ENCODE assay signal across 9 cellular contexts in the genomic region with DNA sequence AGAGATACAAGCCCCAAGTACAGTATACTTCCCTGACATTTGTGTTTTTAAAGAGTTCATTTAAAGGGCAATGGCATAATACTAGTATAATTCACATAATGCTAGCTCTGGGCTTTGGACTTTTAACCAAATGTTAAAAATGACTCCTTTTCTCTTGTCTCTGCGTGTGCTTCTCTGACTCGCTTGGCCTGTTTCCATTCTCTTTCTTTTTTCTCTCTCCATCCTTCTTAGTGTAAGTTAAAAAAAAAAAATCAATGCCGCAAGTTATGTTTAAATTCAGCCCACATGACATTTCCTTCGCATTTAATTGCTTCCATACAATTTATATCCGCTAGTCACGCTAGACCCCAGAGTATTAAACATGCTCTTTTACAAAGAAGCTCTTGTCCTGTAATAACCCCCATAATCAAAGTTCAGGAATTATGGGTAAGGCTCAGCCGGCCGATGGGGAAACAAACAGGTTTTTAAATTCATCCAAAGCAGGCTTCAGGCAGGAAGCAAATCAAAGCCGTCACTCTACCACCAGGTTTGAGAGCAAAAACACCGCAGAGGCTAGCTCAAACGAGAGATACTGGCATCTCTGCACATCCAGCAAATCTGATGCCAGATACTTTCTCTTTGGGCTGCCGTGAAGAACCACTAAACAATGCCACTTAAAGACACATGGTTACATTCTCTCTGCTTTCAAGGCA. TPM values are rescaled to one million over a fixed set of nuclear protein-coding genes. Genes with fewer than 3 reads are reported as not detected.
DNase-seq lines count a peak whose midpoint lies in the region; ATAC-seq, FAIRE-seq and TF ChIP-seq lines count a peak whose summit lies in the region.
"Had no signal": no experiment of that assay in that cellular context is flagged by ENCODE, and none has a peak within 500 bp of the region (broad histone marks: within the 10 kb centered on the region; RNA-seq: fewer than 3 reads in every experiment).

No MANE protein-coding gene starts in this region.

- TF ChIP-seq EP300 in sigmoid colon (IDR thresholded peaks at IDR 0.05), result no peak

- H3K27ac Mint-ChIP-seq in astrocyte (ENCODE audit: unreplicated experiment), result no peak overlapping the region
- H3K27ac Mint-ChIP-seq in activated T-helper 1 cell treated with anti-CD3 and anti-CD28 coated beads, Interleukin-12 subunit alpha, Interleukin-12 subunit beta, Interleukin-2, Interleukin-4 antibody, amounts not matched to agents 30 ng/mL and 10 ng/mL and 1 ng/mL, durations not matched to agents 14 hours and 24 hours and 36 hours, result no peak overlapping the region

- H3K27me3 Mint-ChIP-seq in astrocyte (ENCODE audit: low read depth, unreplicated experiment), result no peaks in the 10 kb centered on the region
- H3K27me3 Mint-ChIP-seq in activated T-helper 1 cell treated with anti-CD3 and anti-CD28 coated beads, Interleukin-12 subunit alpha, Interleukin-12 subunit beta, Interleukin-2, Interleukin-4 antibody, amounts not matched to agents 30 ng/mL and 10 ng/mL and 1 ng/mL, durations not matched to agents 14 hours and 24 hours and 36 hours (ENCODE audit: insufficient read depth), result peaks cover 24% of the 10 kb centered on the region

- H3K79me2 ChIP-seq in astrocyte (ENCODE audit: insufficient read depth, low read length), result peaks cover 100% of the 10 kb centered on the region

- peaks cover 7% of the 10 kb centered on the region for H3K36me3 ChIP-seq in astrocyte (ENCODE audit: insufficient read depth, low read length)
- H3K36me3 ChIP-seq in right atrium auricular region, result no peaks in the 10 kb centered on the region
- no peaks in the 10 kb centered on the region for H3K36me3 ChIP-seq in sigmoid colon
- H3K36me3 ChIP-seq in H7 (replicated peaks; ENCODE audit: control insufficient read depth, insufficient read depth, low read length), result no peaks in the 10 kb centered on the region; the same call in 1 of the 2 replicates

- H3K27ac ChIP-seq in astrocyte (ENCODE audit: low read depth, low read length) (peak overlapping the region; percentile 50), right atrium auricular region (peak overlapping the region; percentile 32 to 60), sigmoid colon (peak overlapping the region; percentile 61 to 84 (median 70))

- no peak for FAIRE-seq in astrocyte (lab: Jason Lieb, UNC)

- H3K9ac ChIP-seq in astrocyte (ENCODE audit: low read length), result peak overlapping the region; percentile 54

- no peak overlapping the region for H2AFZ ChIP-seq in astrocyte (ENCODE audit: low read depth, low read length)

- no peaks in the 10 kb centered on the region for H3K9me3 ChIP-seq in astrocyte (ENCODE audit: insufficient read depth, low read depth, low read length)
- no peaks in the 10 kb centered on the region for H3K9me3 ChIP-seq in right atrium auricular region
- no peaks in the 10 kb centered on the region for H3K9me3 ChIP-seq in sigmoid colon

- no peaks in the 10 kb centered on the region for H3K9me3 Mint-ChIP-seq in astrocyte (ENCODE audit: unreplicated experiment)
- no peaks in the 10 kb centered on the region for H3K9me3 Mint-ChIP-seq in activated T-helper 1 cell treated with anti-CD3 and anti-CD28 coated beads, Interleukin-12 subunit alpha, Interleukin-12 subunit beta, Interleukin-2, Interleukin-4 antibody, amounts not matched to agents 30 ng/mL and 10 ng/mL and 1 ng/mL, durations not matched to agents 14 hours and 24 hours and 36 hours

- TF ChIP-seq CTCF in astrocyte (IDR thresholded peaks at IDR 0.05; ENCODE audit: insufficient read depth, low read depth, low read length) (no peak), right atrium auricular region (IDR thresholded peaks at IDR 0.05) (no peak), sigmoid colon (IDR thresholded peaks at IDR 0.05) (no peak)

- intact Hi-C loops in sigmoid colon (cut with DNase I), result loop anchor here (5.0 kb wide), 1 partner anchor 71 kb away; no protein-coding TSS in a partner anchor
- intact Hi-C loops in activated T-helper 1 cell treated with anti-CD3 and anti-CD28 coated beads, Interleukin-12 subunit alpha, Interleukin-12 subunit beta, Interleukin-2, Interleukin-4 antibody, amounts not matched to agents 30 ng/mL and 10 ng/mL and 1 ng/mL, durations not matched to agents 14 hours and 24 hours and 36 hours (cut with micrococcal nuclease), result no loop called here

- peak overlapping the region; percentile 31 for H3K4me3 ChIP-seq in astrocyte (ENCODE audit: insufficient read depth, low read depth, low read length)
- peak overlapping the region; percentile 15 to 28 for H3K4me3 ChIP-seq in right atrium auricular region
- H3K4me3 ChIP-seq in sigmoid colon, result peak overlapping the region; percentile 9 to 33 (median 29)
- no peak overlapping the region for H3K4me3 ChIP-seq in H7 (ENCODE audit: insufficient read depth, low read depth, low read length)

- H3K36me3 Mint-ChIP-seq in astrocyte (ENCODE audit: low read depth, unreplicated experiment), result peaks cover 9% of the 10 kb centered on the region
- H3K36me3 Mint-ChIP-seq in activated T-helper 1 cell treated with anti-CD3 and anti-CD28 coated beads, Interleukin-12 subunit alpha, Interleukin-12 subunit beta, Interleukin-2, Interleukin-4 antibody, amounts not matched to agents 30 ng/mL and 10 ng/mL and 1 ng/mL, durations not matched to agents 14 hours and 24 hours and 36 hours (ENCODE audit: low read depth), result peaks cover 2% of the 10 kb centered on the region

- H3K4me3 Mint-ChIP-seq in astrocyte (ENCODE audit: unreplicated experiment), result no peak overlapping the region
- H3K4me3 Mint-ChIP-seq in activated T-helper 1 cell treated with anti-CD3 and anti-CD28 coated beads, Interleukin-12 subunit alpha, Interleukin-12 subunit beta, Interleukin-2, Interleukin-4 antibody, amounts not matched to agents 30 ng/mL and 10 ng/mL and 1 ng/mL, durations not matched to agents 14 hours and 24 hours and 36 hours, result no peak overlapping the region

- 11 to 45% methylated on average over 12 of the region's 12 CpGs for WGBS in sigmoid colon, 2 donors

- no peak for TF ChIP-seq POLR2A in sigmoid colon (IDR thresholded peaks at IDR 0.05)

- H3K4me1 ChIP-seq in astrocyte (ENCODE audit: insufficient read depth, low read length) (peaks cover 11% of the 10 kb centered on the region), right atrium auricular region (peaks cover 0 to 59% of the 10 kb centered on the region in 2 donors), sigmoid colon (peaks cover 0 to 82% (median 71%) of the 10 kb centered on the region in 4 donors)

- peak overlapping the region; percentile 78 for H3K4me2 ChIP-seq in astrocyte (ENCODE audit: low read length)

- ATAC-seq in HG03520 (IDR thresholded peaks at IDR 0.05; ENCODE audit: unreplicated experiment), result no peak

- DNase-seq in ELR (ENCODE audit: low read depth), result peak; percentile 67
- DNase-seq in astrocyte (ENCODE audit: low read depth), result peak; percentile 51
- DNase-seq in right atrium auricular region (ENCODE audit: low spot score), result no peak
- DNase-seq in sigmoid colon, result no peak
- DNase-seq in H7, result no peak
- DNase-seq in activated effector memory CD4-positive, alpha-beta T cell treated with anti-CD3 and anti-CD28 coated beads, Interleukin-2, amount 50 U/mL, for 16 hours, result no peak
- no peak for DNase-seq in activated T-helper 1 cell treated with anti-CD3 and anti-CD28 coated beads, Interleukin-12 subunit alpha, Interleukin-12 subunit beta, Interleukin-2, Interleukin-4 antibody, amounts not matched to agents 30 ng/mL and 10 ng/mL and 1 ng/mL, durations not matched to agents 14 hours and 24 hours and 36 hours (ENCODE audit: low spot score)
- DNase-seq: NCI-H69 had no signal

- peaks cover 28% of the 10 kb centered on the region for H3K4me1 Mint-ChIP-seq in astrocyte (ENCODE audit: low read depth, unreplicated experiment)
- H3K4me1 Mint-ChIP-seq in activated T-helper 1 cell treated with anti-CD3 and anti-CD28 coated beads, Interleukin-12 subunit alpha, Interleukin-12 subunit beta, Interleukin-2, Interleukin-4 antibody, amounts not matched to agents 30 ng/mL and 10 ng/mL and 1 ng/mL, durations not matched to agents 14 hours and 24 hours and 36 hours (ENCODE audit: low read depth), result no peaks in the 10 kb centered on the region

- peaks cover 93% of the 10 kb centered on the region for H4K20me1 ChIP-seq in astrocyte (ENCODE audit: insufficient read depth, low read length)

- H3K27me3 ChIP-seq in astrocyte (ENCODE audit: insufficient read depth, low read length) (no peaks in the 10 kb centered on the region), right atrium auricular region (no peaks in the 10 kb centered on the region), sigmoid colon (no peaks in the 10 kb centered on the region), H7 (ENCODE audit: control insufficient read depth, insufficient read depth, low read length) (no peaks in the 10 kb centered on the region)

RNA-seq across cellular contexts. Expression of a gene that starts 19.3 kb away (rescaled TPM):
- 94.3 and 105 TPM in 2 replicates for total RNA-seq in astrocyte
- total RNA-seq in right atrium auricular region, result 10 to 100 TPM; 53.4 to 73.1 TPM
- 100 to 1,000 TPM; 243 to 340 (median 317) TPM for total RNA-seq in sigmoid colon
- polyA plus RNA-seq in sigmoid colon, result 10 to 100 TPM in 2 of 3 donors, 1 to 10 TPM in 1; 7.9 to 19.2 (median 15.2) TPM
- total RNA-seq in H7 (2014; rRNA removed; shearing (Covaris generic)), result 14.1 and 22.0 TPM in 2 replicates
- total RNA-seq in activated T-helper 1 cell treated with anti-CD3 and anti-CD28 coated beads, Interleukin-12 subunit alpha, Interleukin-12 subunit beta, Interleukin-2, Interleukin-4 antibody, amounts not matched to agents 30 ng/mL and 10 ng/mL and 1 ng/mL, durations not matched to agents 14 hours and 24 hours and 36 hours, result 0.57 and 0.81 TPM in 2 replicates

Comparison
In these comparisons a context has a peak if more than half of its experiments do, and no peak if none do; other contexts are left out.
1. DNase-seq: peak in ELR (single experiment) and astrocyte (single experiment); none in right atrium auricular region (single experiment), sigmoid colon (single experiment), H7 (single experiment), activated effector memory CD4-positive, alpha-beta T cell treated with anti-CD3 and anti-CD28 coated beads, Interleukin-2, amount 50 U/mL, for 16 hours (single experiment) and activated T-helper 1 cell treated with anti-CD3 and anti-CD28 coated beads, Interleukin-12 subunit alpha, Interleukin-12 subunit beta, Interleukin-2, Interleukin-4 antibody, amounts not matched to agents 30 ng/mL and 10 ng/mL and 1 ng/mL, durations not matched to agents 14 hours and 24 hours and 36 hours (single experiment).
2. Peak in every context shown above with its lines, with median percentiles within 50 percentile points of each other: H3K27ac ChIP-seq.